Comparison of ENCODE assay signal across 8 cellular contexts in genomic region chr19:12891553-12892021, GRCh38.
A peak's percentile ranks its signal among the peaks of the same experiment; 100 is the strongest.
DNase-seq lines count a peak whose midpoint lies in the region; TF ChIP-seq lines count a peak whose summit lies in the region.

No MANE protein-coding gene starts in this region.

- peak overlapping the region; percentile 83 for H3K4me3 ChIP-seq in Loucy (ENCODE audit: low read length, poor library complexity, severe bottlenecking)
- H3K4me3 ChIP-seq in duodenal mucosa (ENCODE audit: low read depth in 1 of 2, low read length in 2 of 2) = peak overlapping the region; percentile 99

- no peaks in the 10 kb centered on the region for H3K9me3 ChIP-seq in Loucy (ENCODE audit: insufficient read depth, low read depth, low read length)
- H3K9me3 ChIP-seq in duodenal mucosa (ENCODE audit: control insufficient read depth in 1 of 2, low read length in 2 of 2) = no peaks in the 10 kb centered on the region

- peak overlapping the region; percentile 85 for H3K4me2 ChIP-seq in Loucy (ENCODE audit: low read depth, low read length, poor library complexity, severe bottlenecking)

- H3K4me3 Mint-ChIP-seq in nephron = peak overlapping the region; percentile 95 to 96 (median 95)

- H3K9me2 ChIP-seq in Loucy (replicated peaks; ENCODE audit: low read depth, low read length) = no peaks in the 10 kb centered on the region

- peaks cover 8% of the 10 kb centered on the region for H3K36me3 Mint-ChIP-seq in nephron (ENCODE audit: low read depth)

- H3K4me1 Mint-ChIP-seq in nephron = peaks cover 11% of the 10 kb centered on the region

- no peak overlapping the region for H2AFZ ChIP-seq in Loucy (ENCODE audit: low read length)

- H3K4me1 ChIP-seq in Loucy (ENCODE audit: insufficient read depth, low read length, poor library complexity, severe bottlenecking) (peaks cover 6% of the 10 kb centered on the region), duodenal mucosa (ENCODE audit: control insufficient read depth in 1 of 2, insufficient read depth in 2 of 2, low read length in 2 of 2) (peaks cover 12 to 14% of the 10 kb centered on the region in 2 donors)

- H3K27ac ChIP-seq in C4-2B (peak overlapping the region; percentile 66), duodenal mucosa (ENCODE audit: low read depth, low read length) (no peak overlapping the region)

- H3K27ac Mint-ChIP-seq in nephron = no peak overlapping the region

- H3K9ac ChIP-seq in Loucy (ENCODE audit: low read depth, low read length, poor library complexity, severe bottlenecking) (peak overlapping the region; percentile 71), duodenal mucosa (ENCODE audit: low read depth in 1 of 2, low read length in 2 of 2) (peak overlapping the region; percentile 86 to 87)

- DNase-seq in SHP77 treated with DMSO at 0.1 percent for 48 hours (lab: John Stamatoyannopoulos, UW) (no peak), anterior cingulate cortex (lab: John Stamatoyannopoulos, UW) (no peak)
- DNase-seq in effector CD4-positive, alpha-beta T cell = no peak
- no peak for DNase-seq in stimulated activated CD8-positive, alpha-beta memory T cell treated with anti-CD3 and anti-CD28 coated beads, Interleukin-4, amount 100 ng/mL, for 48 hours

- H4K20me1 ChIP-seq in Loucy (ENCODE audit: insufficient read depth, low read length, poor library complexity, severe bottlenecking) = peaks cover 10% of the 10 kb centered on the region

- no peaks in the 10 kb centered on the region for H3K9me3 Mint-ChIP-seq in nephron

- no peaks in the 10 kb centered on the region for H3K27me3 ChIP-seq in Loucy (ENCODE audit: insufficient read depth, low read length, poor library complexity, severe bottlenecking)
- no peaks in the 10 kb centered on the region for H3K27me3 ChIP-seq in duodenal mucosa (ENCODE audit: control insufficient read depth in 1 of 2, insufficient read depth in 2 of 2, low read length in 2 of 2)

- no peaks in the 10 kb centered on the region for H3F3A ChIP-seq in Loucy (ENCODE audit: low read depth)

- H3K79me2 ChIP-seq in Loucy (ENCODE audit: insufficient read depth, low read length) = peaks cover 19% of the 10 kb centered on the region

- H3K36me3 ChIP-seq in Loucy (ENCODE audit: insufficient read depth, low read length) = peaks cover 4% of the 10 kb centered on the region; the same call in 1 of the 2 replicates
- peaks cover 7 to 17% of the 10 kb centered on the region in 2 donors for H3K36me3 ChIP-seq in duodenal mucosa (ENCODE audit: control insufficient read depth in 1 of 2, insufficient read depth in 2 of 2, low read length in 2 of 2)

- no peak for TF ChIP-seq CTCF in C4-2B (conservative IDR thresholded peaks at IDR 0.05)
- TF ChIP-seq CTCF in Loucy (conservative IDR thresholded peaks at IDR 0.05; ENCODE audit: low read length) = no peak
- TF ChIP-seq CTCF in nephron (IDR thresholded peaks at IDR 0.05; ENCODE audit: unreplicated experiment in 3 of 3) = no peak

- H3K27me3 Mint-ChIP-seq in nephron (ENCODE audit: low read depth) = peaks cover 32% of the 10 kb centered on the region
